ENCODE assay signal across 1 cellular context in genomic region chr11:111870887-111871692, GRCh38.
TF ChIP-seq lines count a peak whose summit lies in the region.

ALG9 (minus strand) TSS chr11:111871581; CDS start chr11:111871482, 99 bp downstream.

TF ChIP-seq in HepG2, 621 proteins besides CTCF, POLR2A, EP300 and RAD21 (continued from another document and continues in another):
- TF ChIP-seq KIAA2018 (CRISPR knock-in tag; IDR thresholded peaks at IDR 0.05; ENCODE audit: borderline replicate concordance) (no peak), UBTF (CRISPR knock-in tag; IDR thresholded peaks at IDR 0.05) (peak; percentile 82), PAXIP1 (CRISPR knock-in tag; conservative IDR thresholded peaks at IDR 0.05) (0 out of 2 replicates have a peak, but pooled peaks have one; percentile 19), NCOA2 (CRISPR knock-in tag; IDR thresholded peaks at IDR 0.05) (no peak), ZNF451 (CRISPR knock-in tag; IDR thresholded peaks at IDR 0.05) (peak; percentile 71), MTERF4 (CRISPR knock-in tag; IDR thresholded peaks at IDR 0.05) (peak; percentile 76), ZNF343 (CRISPR knock-in tag; IDR thresholded peaks at IDR 0.05) (no peak), FOXA1 (IDR thresholded peaks at IDR 0.05) (no peak), FOXA1 (CRISPR knock-in tag; IDR thresholded peaks at IDR 0.05) (no peak), ZNF263 (CRISPR knock-in tag; IDR thresholded peaks at IDR 0.05) (no peak), MYC (CRISPR knock-in tag; IDR thresholded peaks at IDR 0.05; ENCODE audit: borderline replicate concordance) (peak; percentile 72), U2AF2 (IDR thresholded peaks at IDR 0.05; ENCODE audit: low read depth, low read length) (no peak), ZNF503 (CRISPR knock-in tag; IDR thresholded peaks at IDR 0.05) (0 out of 2 replicates have a peak, but pooled peaks have one; percentile 36), ZNF496 (CRISPR knock-in tag; IDR thresholded peaks at IDR 0.05; ENCODE audit: insufficient replicate concordance) (no peak), ZNF3 (CRISPR knock-in tag; IDR thresholded peaks at IDR 0.05) (no peak), REPIN1 (CRISPR knock-in tag; IDR thresholded peaks at IDR 0.05; ENCODE audit: borderline replicate concordance, low read depth) (peak; percentile 48; the same call in 1 of the 2 replicates), ZNF260 (CRISPR knock-in tag; IDR thresholded peaks at IDR 0.05; ENCODE audit: borderline replicate concordance, low read depth) (no peak), ZFP36L2 (CRISPR knock-in tag; IDR thresholded peaks at IDR 0.05) (no peak), ZNF572 (CRISPR knock-in tag; IDR thresholded peaks at IDR 0.05) (no peak), STAG1 (CRISPR knock-in tag; IDR thresholded peaks at IDR 0.05) (no peak), KLF12 (CRISPR knock-in tag; IDR thresholded peaks at IDR 0.05; ENCODE audit: borderline replicate concordance) (peak; percentile 74; the same call in 1 of the 2 replicates), SRY (CRISPR knock-in tag; IDR thresholded peaks at IDR 0.05) (no peak; the same call in 1 of the 2 replicates), ZNF841 (CRISPR knock-in tag; IDR thresholded peaks at IDR 0.05; ENCODE audit: borderline replicate concordance) (no peak), ZNF276 (CRISPR knock-in tag; IDR thresholded peaks at IDR 0.05; ENCODE audit: low read depth) (no peak), IRF9 (CRISPR knock-in tag; IDR thresholded peaks at IDR 0.05; ENCODE audit: borderline replicate concordance) (peak; percentile 64; the same call in 1 of the 2 replicates), ARNT (IDR thresholded peaks at IDR 0.05) (no peak), ZNF746 (CRISPR knock-in tag; IDR thresholded peaks at IDR 0.05) (no peak), ZNF652 (CRISPR knock-in tag; IDR thresholded peaks at IDR 0.05; ENCODE audit: borderline replicate concordance, low read depth) (no peak), ZNF12 (CRISPR knock-in tag; IDR thresholded peaks at IDR 0.05) (0 out of 2 replicates have a peak, but pooled peaks have one; percentile 17), NFAT5 (CRISPR knock-in tag; IDR thresholded peaks at IDR 0.05) (no peak)
